In genomic region chr1:44739361-44740178, GRCh38 we compare ENCODE assay signal across 8 cellular contexts. TPM values are rescaled to one million over a fixed set of nuclear protein-coding genes. Genes with fewer than 3 reads are reported as not detected.
DNase-seq lines count a peak whose midpoint lies in the region; ATAC-seq and TF ChIP-seq lines count a peak whose summit lies in the region.

Gene KIF2C (plus strand): TSS chr1:44739837. CDS start chr1:44739933, 96 bp downstream.

- H3K36me3 ChIP-seq in ascending aorta, result no peaks in the 10 kb centered on the region
- no peaks in the 10 kb centered on the region for H3K36me3 ChIP-seq in vagina

- H3K4me3 ChIP-seq in ascending aorta (peak within 1 kb of the TSS; percentile 53 to 63), right cardiac atrium (ENCODE audit: low read length) (peak within 1 kb of the TSS; percentile 89), vagina (peak within 1 kb of the TSS; percentile 53 to 66)

- TF ChIP-seq POLR2A in vagina (IDR thresholded peaks at IDR 0.05), result peak in 1 of 2 donors; percentile 42

- peak within 1 kb of the TSS; percentile 77 to 82 for H3K27ac ChIP-seq in ascending aorta
- H3K27ac ChIP-seq in right cardiac atrium (ENCODE audit: low read length), result peak within 1 kb of the TSS; percentile 100
- H3K27ac ChIP-seq in vagina, result peak within 1 kb of the TSS; percentile 85

- ATAC-seq in GM18499 (IDR thresholded peaks at IDR 0.05; ENCODE audit: insufficient read depth, unreplicated experiment) (peak; percentile 90), HG02943 (IDR thresholded peaks at IDR 0.05; ENCODE audit: low read depth, unreplicated experiment) (peak; percentile 97), right cardiac atrium (peak; percentile 99 to 100)

- no peaks in the 10 kb centered on the region for H3K27me3 ChIP-seq in ascending aorta
- no peaks in the 10 kb centered on the region for H3K27me3 ChIP-seq in right cardiac atrium (ENCODE audit: control insufficient read depth, insufficient read depth)
- no peaks in the 10 kb centered on the region for H3K27me3 ChIP-seq in vagina

- H3K4me1 ChIP-seq in ascending aorta (peaks cover 3 to 6% of the 10 kb centered on the region in 2 donors), right cardiac atrium (ENCODE audit: control insufficient read depth, insufficient read depth, low read length) (no peaks in the 10 kb centered on the region), vagina (peaks cover 8% of the 10 kb centered on the region)

- H3K9me3 ChIP-seq in ascending aorta (no peaks in the 10 kb centered on the region), right cardiac atrium (ENCODE audit: control insufficient read depth, low read length) (no peaks in the 10 kb centered on the region), vagina (no peaks in the 10 kb centered on the region)

- TF ChIP-seq CTCF in ascending aorta (IDR thresholded peaks at IDR 0.05) (no peak), vagina (IDR thresholded peaks at IDR 0.05) (no peak)

- intact Hi-C loops in T-helper 2 cell treated with Interferon-gamma antibody and Interleukin-4, amounts not matched to agents 100 ng/mL and 5 ng/mL, for 36 hours (cut with micrococcal nuclease), result loop anchor here (1.0 to 10.0 kb wide), 5 partner anchors 8 to 947 kb away; partner anchors contain the start of genes GPBP1L1, RNU5D-1, RPS8 and TESK2
- intact Hi-C loops in ascending aorta (cut with DNase I) (loop anchor here (1.0 kb wide), 2 partner anchors 9 to 36 kb away; partner anchors contain the start of gene RPS8), right cardiac atrium (cut with DNase I) (loop anchor here in 1 of 4 donors (10.0 kb wide), 1 partner anchor 755 kb away; the partner anchor contains the start of gene TESK2), vagina (cut with DNase I) (loop anchor here (5.0 kb wide), 1 partner anchor 38 kb away; the partner anchor contains the start of gene RPS8)

- under 1% methylated on average over 57 of the region's 57 CpGs for WGBS in right cardiac atrium

- DNase-seq in NCI-H187 treated with DMSO at 0.1 percent for 48 hours (lab: John Stamatoyannopoulos, UW), result peak; percentile 86
- peak; percentile 85 to 98 for DNase-seq in ascending aorta (ENCODE audit: low spot score in 2 of 2)
- peak; percentile 98 to 99 (median 99) for DNase-seq in right cardiac atrium
- peak; percentile 91 for DNase-seq in pulmonary artery endothelial cell (ENCODE audit: low read depth, low spot score)
- peak in 1 of 2 donors; percentile 95 for DNase-seq in vagina (ENCODE audit: extremely low spot score in 2 of 2)

RNA-seq across cellular contexts. Expression of gene KIF2C, which starts in this region (rescaled TPM):
- total RNA-seq in T-helper 2 cell treated with Interferon-gamma antibody and Interleukin-4, amounts not matched to agents 100 ng/mL and 5 ng/mL, for 36 hours, result 89.3 and 89.7 TPM in 2 replicates
- 0.53 TPM for total RNA-seq in ascending aorta
- 1 to 10 TPM in 3 of 4 donors, under 1 TPM in 1; 0.39 to 2.5 (median 1.6) TPM for total RNA-seq in right cardiac atrium
- 0.66 TPM for polyA plus RNA-seq in right cardiac atrium
- total RNA-seq in pulmonary artery endothelial cell, result 26.0 and 38.3 TPM in 2 replicates
- total RNA-seq in vagina, result 3.4 TPM

Comparison
In these comparisons a context has a peak if more than half of its experiments do, and no peak if none do; other contexts are left out.
1. Peak in DNase-seq, H3K4me3 ChIP-seq and H3K27ac ChIP-seq in ascending aorta; RNA of the gene not detected or under 1 TPM.